Comparison of ENCODE assay signal across 8 cellular contexts in genomic region chr19:15555759-15556633, GRCh38. TPM values are rescaled to one million over a fixed set of nuclear protein-coding genes. Genes with fewer than 3 reads are reported as not detected.
A peak's percentile ranks its signal among the peaks of the same experiment; 100 is the strongest.
DNase-seq lines count a peak whose midpoint lies in the region; ATAC-seq and TF ChIP-seq lines count a peak whose summit lies in the region.

No MANE protein-coding gene starts in this region.

- no peaks in the 10 kb centered on the region for H4K20me1 ChIP-seq in neural progenitor cell (ENCODE audit: low read depth)

- ATAC-seq in stimulated activated naive CD8-positive, alpha-beta T cell treated with anti-CD3 and anti-CD28 coated beads, Interleukin-15, amount 100 ng/mL, for 72 hours: peak; percentile 91

- peak overlapping the region; percentile 60 for H3K4me2 ChIP-seq in neural progenitor cell

- H3F3A ChIP-seq in neural progenitor cell (ENCODE audit: low read depth): peaks cover 10% of the 10 kb centered on the region

- H3K27ac ChIP-seq in neural progenitor cell: no peak overlapping the region

- H3K36me3 Mint-ChIP-seq in neural progenitor cell: no peaks in the 10 kb centered on the region

- H3K27me3 Mint-ChIP-seq in neural progenitor cell (ENCODE audit: insufficient read depth, low read depth): peaks cover 13% of the 10 kb centered on the region
- H3K27me3 Mint-ChIP-seq in stimulated activated naive CD8-positive, alpha-beta T cell treated with anti-CD3 and anti-CD28 coated beads, Interleukin-15, amount 100 ng/mL, for 72 hours: peaks cover 2% of the 10 kb centered on the region

- H3K9me3 ChIP-seq in MG63 (no peaks in the 10 kb centered on the region), neural progenitor cell (ENCODE audit: low read depth) (no peaks in the 10 kb centered on the region)

- DNase-seq in DMS153 treated with DMSO at 0.1 percent for 48 hours (lab: John Stamatoyannopoulos, UW; ENCODE audit: unreplicated experiment) (peak; percentile 81), GOT3 (lab: John Stamatoyannopoulos, UW) (peak; percentile 50), MG63 (peak; percentile 99), SHP77 treated with DMSO at 0.1 percent for 48 hours (lab: John Stamatoyannopoulos, UW) (peak; percentile 65), foreskin fibroblast (peak; percentile 84 to 92), neural progenitor cell (ENCODE audit: low spot score) (peak; percentile 91)
- DNase-seq in activated effector memory CD4-positive, alpha-beta T cell treated with Interleukin-2 at 50 U/mL for 16 hours: peak; percentile 93
- peak; percentile 96 to 98 for DNase-seq in stimulated activated naive CD8-positive, alpha-beta T cell treated with anti-CD3 and anti-CD28 coated beads, Interleukin-15, amount 100 ng/mL, for 72 hours

- TF ChIP-seq CTCF in foreskin fibroblast (IDR thresholded peaks at IDR 0.05; ENCODE audit: low read depth, low read length) (peak; percentile 74), neural progenitor cell (IDR thresholded peaks at IDR 0.05) (peak; percentile 71)

- H3K4me3 Mint-ChIP-seq in neural progenitor cell: peak overlapping the region; percentile 74
- peak overlapping the region; percentile 84 to 86 for H3K4me3 Mint-ChIP-seq in stimulated activated naive CD8-positive, alpha-beta T cell treated with anti-CD3 and anti-CD28 coated beads, Interleukin-15, amount 100 ng/mL, for 72 hours

- H3K27me3 ChIP-seq in MG63 (peaks cover 14% of the 10 kb centered on the region), neural progenitor cell (peaks cover 7% of the 10 kb centered on the region)

- no peaks in the 10 kb centered on the region for H3K9me3 Mint-ChIP-seq in neural progenitor cell
- no peaks in the 10 kb centered on the region for H3K9me3 Mint-ChIP-seq in stimulated activated naive CD8-positive, alpha-beta T cell treated with anti-CD3 and anti-CD28 coated beads, Interleukin-15, amount 100 ng/mL, for 72 hours

- H3K4me1 ChIP-seq in neural progenitor cell: no peaks in the 10 kb centered on the region

- peak overlapping the region; percentile 77 for H2AFZ ChIP-seq in neural progenitor cell (replicated peaks)

- H3K36me3 ChIP-seq in MG63 (no peaks in the 10 kb centered on the region), neural progenitor cell (no peaks in the 10 kb centered on the region)

- peaks cover 9% of the 10 kb centered on the region for H3K4me1 Mint-ChIP-seq in neural progenitor cell
- H3K4me1 Mint-ChIP-seq in stimulated activated naive CD8-positive, alpha-beta T cell treated with anti-CD3 and anti-CD28 coated beads, Interleukin-15, amount 100 ng/mL, for 72 hours: peaks cover 33% of the 10 kb centered on the region

- H3K79me2 ChIP-seq in neural progenitor cell (ENCODE audit: low read depth): no peaks in the 10 kb centered on the region

- H3K4me3 ChIP-seq in MG63: peak overlapping the region; percentile 39
- peak overlapping the region; percentile 33 to 40 for H3K4me3 ChIP-seq in foreskin fibroblast (ENCODE audit: low read depth in 1 of 2, low read length in 2 of 2)
- peak overlapping the region; percentile 7 for H3K4me3 ChIP-seq in neural progenitor cell

- no peak overlapping the region for H3K9ac ChIP-seq in neural progenitor cell

- no peak overlapping the region for H3K27ac Mint-ChIP-seq in neural progenitor cell
- H3K27ac Mint-ChIP-seq in stimulated activated naive CD8-positive, alpha-beta T cell treated with anti-CD3 and anti-CD28 coated beads, Interleukin-15, amount 100 ng/mL, for 72 hours: peak overlapping the region; percentile 72 to 79

RNA-seq across cellular contexts. Expression of gene CYP4F22, which starts 47.7 kb away (rescaled TPM):
- 0.23 TPM in 1 of 2 replicates, not detected in the other for total RNA-seq in MG63 (2014; rRNA removed; shearing (Covaris generic); ENCODE audit: low replicate concordance)
- not detected in 2 replicates for total RNA-seq in neural progenitor cell (ENCODE audit: low replicate concordance)

RNA-seq across cellular contexts. Expression of gene CYP4F8, which starts 59.0 kb away (rescaled TPM):
- not detected in 2 replicates for total RNA-seq in MG63 (2014; rRNA removed; shearing (Covaris generic); ENCODE audit: low replicate concordance)
- not detected in 2 replicates for total RNA-seq in neural progenitor cell (ENCODE audit: low replicate concordance)
